Comparison of ENCODE assay signal across 7 cellular contexts in the genomic region with DNA sequence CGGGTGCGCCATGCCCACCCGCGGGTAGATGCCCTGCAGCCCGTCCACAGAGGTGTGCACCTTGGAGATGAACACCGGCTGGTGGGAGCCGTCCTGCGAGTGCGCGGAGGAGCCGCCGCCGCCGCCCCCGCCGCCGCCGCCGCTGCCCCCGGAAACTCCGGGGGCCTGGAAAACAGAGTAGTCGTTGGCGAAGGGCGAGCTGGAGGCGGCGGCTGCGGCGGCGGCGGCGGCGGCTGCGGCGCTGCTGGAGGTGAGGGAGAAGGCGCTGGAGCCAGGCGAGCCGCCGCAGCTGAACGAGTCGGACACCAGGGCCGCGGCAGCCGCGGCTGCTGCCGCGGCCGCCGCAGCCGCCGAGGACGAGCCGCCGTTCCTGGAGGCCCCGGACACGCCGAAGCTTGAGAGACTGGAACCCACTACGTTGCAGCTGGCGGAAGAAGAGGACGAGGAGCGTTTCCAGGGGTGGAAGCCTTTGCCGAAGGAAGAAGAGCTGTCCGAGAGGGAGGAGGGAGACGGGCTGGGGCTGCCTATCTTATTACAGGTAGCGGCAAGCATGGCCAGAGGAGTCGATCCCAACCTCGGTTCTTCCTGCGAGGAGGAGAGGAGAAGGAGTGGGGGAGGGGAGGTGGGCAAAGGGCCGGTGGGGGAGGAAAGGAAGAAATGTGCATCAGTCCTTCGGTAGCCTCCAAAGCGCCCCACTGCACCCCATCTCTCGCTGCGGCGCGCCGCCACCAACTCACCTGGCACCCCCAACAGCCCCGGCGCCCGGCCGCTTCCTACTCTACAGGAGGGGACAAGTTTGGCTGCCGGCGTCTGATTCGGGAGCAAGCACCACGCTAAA. TPM values are rescaled to one million over a fixed set of nuclear protein-coding genes. Genes with fewer than 3 reads are reported as not detected.
A peak's percentile ranks its signal among the peaks of the same experiment; 100 is the strongest.
DNase-seq lines count a peak whose midpoint lies in the region; ATAC-seq, FAIRE-seq and TF ChIP-seq lines count a peak whose summit lies in the region.

No MANE protein-coding gene starts in this region.

- no peak for TF ChIP-seq EP300 in neural cell (conservative IDR thresholded peaks at IDR 0.05; ENCODE audit: poor library complexity, severe bottlenecking)

- H3K9me2 ChIP-seq in neural cell (ENCODE audit: insufficient read depth, low read length) = no peaks in the 10 kb centered on the region

- H3K27me3 ChIP-seq in neural cell (ENCODE audit: insufficient read depth, low read depth, low read length) = peaks cover 86% of the 10 kb centered on the region

- peak overlapping the region; percentile 66 for H3K4me3 ChIP-seq in neural cell (ENCODE audit: low read length)

- H3K9ac ChIP-seq in neural cell (ENCODE audit: low read length) = peak overlapping the region; percentile 68

- H3K27ac ChIP-seq in neural cell (ENCODE audit: low read length) = peak overlapping the region; percentile 76

- no peak for TF ChIP-seq RAD21 in neural cell (conservative IDR thresholded peaks at IDR 0.05)

- no peaks in the 10 kb centered on the region for H3K36me3 ChIP-seq in neural cell (ENCODE audit: insufficient read depth, low read length)

- peaks cover 55% of the 10 kb centered on the region for H3K79me2 ChIP-seq in neural cell (replicated peaks; ENCODE audit: insufficient read depth, low read length)

- H3K4me2 ChIP-seq in neural cell (ENCODE audit: low read length) = peak overlapping the region; percentile 58

- no peak for TF ChIP-seq POLR2A in GM12892 (IDR thresholded peaks at IDR 0.05; ENCODE audit: low read depth, low read length)

- no peak for TF ChIP-seq CTCF in neural cell (IDR thresholded peaks at IDR 0.05; ENCODE audit: poor library complexity, severe bottlenecking)

- no peaks in the 10 kb centered on the region for H3K9me3 ChIP-seq in neural cell (ENCODE audit: low read length)

- DNase-seq in GM12892 (ENCODE audit: insufficient read length) (peak; percentile 17), NCI-H2227 (lab: John Stamatoyannopoulos, UW; ENCODE audit: unreplicated experiment) (peak; percentile 51), ecto neural progenitor cell (ENCODE audit: low spot score) (peak; percentile 64), Ammon's horn (ENCODE audit: low spot score) (no peak)

- FAIRE-seq in GM12892 (lab: Jason Lieb, UNC) = no peak

- no peaks in the 10 kb centered on the region for H3F3A ChIP-seq in neural cell (ENCODE audit: insufficient read depth, low read length, poor library complexity, severe bottlenecking)

- ATAC-seq in activated CD4-positive, CD25-positive, alpha-beta regulatory T cell treated with anti-CD3 and anti-CD28 coated beads, Interleukin-2, amount 50 U/mL, for 24 hours = no peak
- no peak for ATAC-seq in HG02763 (IDR thresholded peaks at IDR 0.05; ENCODE audit: unreplicated experiment)

- H2AFZ ChIP-seq in neural cell (ENCODE audit: low read depth, low read length) = no peak overlapping the region

- no peaks in the 10 kb centered on the region for H4K20me1 ChIP-seq in neural cell (ENCODE audit: insufficient read depth)

TF ChIP-seq in neural cell, 6 proteins besides CTCF, POLR2A, EP300 and RAD21:
- TF ChIP-seq SMC3 (conservative IDR thresholded peaks at IDR 0.05; ENCODE audit: poor library complexity) (no peak), MXI1 (conservative IDR thresholded peaks at IDR 0.05; ENCODE audit: poor library complexity, severe bottlenecking) (no peak), TAF1 (IDR thresholded peaks at IDR 0.05; ENCODE audit: low read depth) (peak; percentile 40), POLR2AphosphoS5 (IDR thresholded peaks at IDR 0.05) (peak; percentile 39), EZH2 (IDR thresholded peaks at IDR 0.05; ENCODE audit: borderline replicate concordance, insufficient read depth, low read length, poor library complexity, severe bottlenecking) (no peak)
- TF ChIP-seq, protein P1, sequence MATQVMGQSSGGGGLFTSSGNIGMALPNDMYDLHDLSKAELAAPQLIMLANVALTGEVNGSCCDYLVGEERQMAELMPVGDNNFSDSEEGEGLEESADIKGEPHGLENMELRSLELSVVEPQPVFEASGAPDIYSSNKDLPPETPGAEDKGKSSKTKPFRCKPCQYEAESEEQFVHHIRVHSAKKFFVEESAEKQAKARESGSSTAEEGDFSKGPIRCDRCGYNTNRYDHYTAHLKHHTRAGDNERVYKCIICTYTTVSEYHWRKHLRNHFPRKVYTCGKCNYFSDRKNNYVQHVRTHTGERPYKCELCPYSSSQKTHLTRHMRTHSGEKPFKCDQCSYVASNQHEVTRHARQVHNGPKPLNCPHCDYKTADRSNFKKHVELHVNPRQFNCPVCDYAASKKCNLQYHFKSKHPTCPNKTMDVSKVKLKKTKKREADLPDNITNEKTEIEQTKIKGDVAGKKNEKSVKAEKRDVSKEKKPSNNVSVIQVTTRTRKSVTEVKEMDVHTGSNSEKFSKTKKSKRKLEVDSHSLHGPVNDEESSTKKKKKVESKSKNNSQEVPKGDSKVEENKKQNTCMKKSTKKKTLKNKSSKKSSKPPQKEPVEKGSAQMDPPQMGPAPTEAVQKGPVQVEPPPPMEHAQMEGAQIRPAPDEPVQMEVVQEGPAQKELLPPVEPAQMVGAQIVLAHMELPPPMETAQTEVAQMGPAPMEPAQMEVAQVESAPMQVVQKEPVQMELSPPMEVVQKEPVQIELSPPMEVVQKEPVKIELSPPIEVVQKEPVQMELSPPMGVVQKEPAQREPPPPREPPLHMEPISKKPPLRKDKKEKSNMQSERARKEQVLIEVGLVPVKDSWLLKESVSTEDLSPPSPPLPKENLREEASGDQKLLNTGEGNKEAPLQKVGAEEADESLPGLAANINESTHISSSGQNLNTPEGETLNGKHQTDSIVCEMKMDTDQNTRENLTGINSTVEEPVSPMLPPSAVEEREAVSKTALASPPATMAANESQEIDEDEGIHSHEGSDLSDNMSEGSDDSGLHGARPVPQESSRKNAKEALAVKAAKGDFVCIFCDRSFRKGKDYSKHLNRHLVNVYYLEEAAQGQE (IDR thresholded peaks at IDR 0.05; ENCODE audit: borderline replicate concordance) = no peak

RNA-seq across cellular contexts. Expression of a gene that starts 1.3 kb away (rescaled TPM):
- not detected for polyA plus RNA-seq in GM12892 (2012; ENCODE audit: missing spikeins)
- 8.4 and 8.7 TPM in 2 replicates for polyA plus RNA-seq in neural cell
- 15.6 TPM in 2 replicates for polyA minus RNA-seq in neural cell
